ENCODE assay signal across 23 cellular contexts in genomic region chr15:77595231-77595630, GRCh38. TPM values are rescaled to one million over a fixed set of nuclear protein-coding genes. Genes with fewer than 3 reads are reported as not detected.
"Had no signal": no experiment of that assay in that cellular context is flagged by ENCODE, and none has a peak within 500 bp of the region (broad histone marks: within the 10 kb centered on the region; RNA-seq: fewer than 3 reads in every experiment).

No MANE protein-coding gene starts in this region.

- H3K4me3 Mint-ChIP-seq: IgD-negative memory B cell had no signal

- H3K27ac ChIP-seq: HL-60, SJCRH30 had no signal

- DNase-seq: Karpas-422, KG1, MG63, NCI-H1092, NCI-H1105 treated with DMSO at 0.1 percent for 48 hours, NCI-H1417 treated with DMSO at 0.1 percent for 48 hours, NCI-H146, NCI-H1694 treated with DMSO at 0.1 percent for 48 hours, NCI-H1930, NCI-H2081, NCI-H2107, NCI-H2227 treated with DMSO at 0.1 percent for 48 hours, NCI-H524, NCI-H69, NCI-H774, RPMI8226, SHP77, SJCRH30 had no signal

- H3K9me3 ChIP-seq: MG63, SJCRH30 had no signal

- H3K36me3 ChIP-seq: MG63, SJCRH30 had no signal

- H3K4me1 Mint-ChIP-seq: IgD-negative memory B cell had no signal

- H3K27ac Mint-ChIP-seq: IgD-negative memory B cell had no signal

- H3K27me3 ChIP-seq: MG63, SJCRH30 had no signal

- FAIRE-seq: HTR-8/SVneo, RCC 7860 had no signal

- H3K4me3 ChIP-seq: MG63, SJCRH30 had no signal

- H3K9me3 Mint-ChIP-seq: IgD-negative memory B cell had no signal

- ATAC-seq: SK-N-SH treated with all-trans-retinoic acid at 6 μM for 48 hours had no signal

- H3K4me1 ChIP-seq: SJCRH30 had no signal

RNA-seq across cellular contexts. Expression of gene LINGO1, which starts 37.5 kb away (rescaled TPM):
- polyA plus RNA-seq: IgD-negative memory B cell had no signal
